Comparison of ENCODE assay signal across 1 cellular context in genomic region chr5:140965905-140966292, GRCh38.
TF ChIP-seq lines count a peak whose summit lies in the region.

No MANE protein-coding gene starts in this region.

TF ChIP-seq in H1, 55 proteins besides CTCF, POLR2A, EP300 and RAD21:
- no peak for TF ChIP-seq E2F6 (IDR thresholded peaks at IDR 0.05)
- no peak for TF ChIP-seq BCL11A (IDR thresholded peaks at IDR 0.05; ENCODE audit: low read depth in 2 of 2, low read length in 2 of 2)
- TF ChIP-seq RNF2 (IDR thresholded peaks at IDR 0.05; ENCODE audit: borderline replicate concordance, low read depth, low read length, missing control alignments, poor library complexity, severe bottlenecking): peak; percentile 26
- TF ChIP-seq SUZ12 (IDR thresholded peaks at IDR 0.05; ENCODE audit: low read length): no peak
- TF ChIP-seq, protein P1, sequence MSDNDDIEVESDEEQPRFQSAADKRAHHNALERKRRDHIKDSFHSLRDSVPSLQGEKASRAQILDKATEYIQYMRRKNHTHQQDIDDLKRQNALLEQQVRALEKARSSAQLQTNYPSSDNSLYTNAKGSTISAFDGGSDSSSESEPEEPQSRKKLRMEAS (IDR thresholded peaks at IDR 0.05): no peak
- no peak for TF ChIP-seq SAP30 (IDR thresholded peaks at IDR 0.05; ENCODE audit: insufficient read depth, insufficient replicate concordance, low read length)
- TF ChIP-seq CHD1 (IDR thresholded peaks at IDR 0.05; ENCODE audit: low read depth, low read length): no peak
- TF ChIP-seq ASH2L (IDR thresholded peaks at IDR 0.05; ENCODE audit: low read length): peak; percentile 30
- no peak for TF ChIP-seq TBP (IDR thresholded peaks at IDR 0.05; ENCODE audit: low read depth, low read length)
- TF ChIP-seq KDM1A (IDR thresholded peaks at IDR 0.05; ENCODE audit: borderline replicate concordance, low read length): peak; percentile 43; the same call in 1 of the 2 replicates
